In the genomic region with DNA sequence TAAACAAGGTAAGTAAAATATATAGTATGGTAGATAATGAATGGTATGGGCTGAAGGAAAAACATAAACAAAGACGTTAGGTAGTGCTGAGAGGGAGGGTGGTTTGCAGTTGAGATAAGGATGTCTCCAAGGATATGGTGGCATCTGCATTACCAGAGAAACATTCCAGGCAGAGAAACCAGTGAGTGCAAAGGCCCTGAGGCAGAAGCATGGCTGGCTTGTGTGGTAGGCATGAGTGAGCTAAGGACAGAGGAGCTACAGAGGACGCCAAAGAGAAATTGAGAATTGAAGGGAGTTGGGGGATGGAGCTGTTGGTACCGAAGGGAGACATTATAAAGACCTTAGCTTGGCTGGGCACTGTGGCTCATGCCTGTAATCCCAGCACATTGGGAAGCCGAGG, we compare ENCODE assay signal across 17 cellular contexts. TPM values are rescaled to one million over a fixed set of nuclear protein-coding genes. Genes with fewer than 3 reads are reported as not detected.
DNase-seq lines count a peak whose midpoint lies in the region; ATAC-seq and TF ChIP-seq lines count a peak whose summit lies in the region.
"Had no signal": no experiment of that assay in that cellular context is flagged by ENCODE, and none has a peak within 500 bp of the region (broad histone marks: within the 10 kb centered on the region; RNA-seq: fewer than 3 reads in every experiment).

No MANE protein-coding gene starts in this region.

- H2AFZ ChIP-seq in smooth muscle cell (ENCODE audit: low read depth): no peak overlapping the region

- H3K79me2 ChIP-seq in smooth muscle cell (ENCODE audit: low read depth): no peaks in the 10 kb centered on the region

- H3K4me3 Mint-ChIP-seq in activated naive CD8-positive, alpha-beta T cell treated with anti-CD3 and anti-CD28 coated beads, Interleukin-2, amount 10 ng/mL, durations not matched to agents 7 days and 5 days: no peak overlapping the region
- H3K4me3 Mint-ChIP-seq in activated naive CD8-positive, alpha-beta T cell treated with anti-CD3 and anti-CD28 coated beads, Interleukin-2, amount 50 U/mL, for 24 hours: no peak overlapping the region
- no peak overlapping the region for H3K4me3 Mint-ChIP-seq in activated naive CD4-positive, alpha-beta T cell treated with anti-CD3 and anti-CD28 coated beads, Interleukin-2, amount 10 ng/mL, durations not matched to agents 7 days and 5 days

- WGBS in smooth muscle cell (ENCODE audit: low lambda C conversion rate): 79% methylated on average over 4 of the region's 4 CpGs

- peak overlapping the region; percentile 61 for H3K27ac Mint-ChIP-seq in activated naive CD8-positive, alpha-beta T cell treated with anti-CD3 and anti-CD28 coated beads, Interleukin-2, amount 10 ng/mL, durations not matched to agents 7 days and 5 days
- no peak overlapping the region for H3K27ac Mint-ChIP-seq in activated naive CD8-positive, alpha-beta T cell treated with anti-CD3 and anti-CD28 coated beads, Interleukin-2, amount 50 U/mL, for 24 hours
- H3K27ac Mint-ChIP-seq in activated naive CD4-positive, alpha-beta T cell treated with anti-CD3 and anti-CD28 coated beads, Interleukin-2, amount 10 ng/mL, durations not matched to agents 7 days and 5 days: no peak overlapping the region
- H3K27ac Mint-ChIP-seq: CD14-positive monocyte; CD4-positive, alpha-beta memory T cell had no signal

- no peak for DNase-seq in activated naive CD8-positive, alpha-beta T cell treated with anti-CD3 and anti-CD28 coated beads, Interleukin-2, amount 10 ng/mL, durations not matched to agents 7 days and 5 days
- no peak for DNase-seq in activated naive CD8-positive, alpha-beta T cell treated with anti-CD3 and anti-CD28 coated beads, Interleukin-2, amount 50 U/mL, for 24 hours
- DNase-seq in RWPE1 (ENCODE audit: low spot score): no peak
- no peak for DNase-seq in epithelial cell of prostate (ENCODE audit: low read depth, low spot score)
- no peak for DNase-seq in smooth muscle cell (lab: John Stamatoyannopoulos, UW; ENCODE audit: unreplicated experiment)
- no peak for DNase-seq in activated naive CD4-positive, alpha-beta T cell treated with anti-CD3 and anti-CD28 coated beads, Interleukin-2, amount 10 ng/mL, durations not matched to agents 7 days and 5 days
- no peak for DNase-seq in dermis blood vessel endothelial cell
- no peak for DNase-seq in foreskin fibroblast
- DNase-seq: CD4-positive, alpha-beta memory T cell; DMS79 treated with DMSO at 0.1 percent for 48 hours; IMR-90 had no signal

- H3K4me3 ChIP-seq in smooth muscle cell (no peak overlapping the region), foreskin fibroblast (ENCODE audit: low read depth in 1 of 2, low read length in 2 of 2) (no peak overlapping the region)
- H3K4me3 ChIP-seq: BLaER1, GM12878, HAP-1 had no signal

- no peaks in the 10 kb centered on the region for H3K9me3 Mint-ChIP-seq in activated naive CD8-positive, alpha-beta T cell treated with anti-CD3 and anti-CD28 coated beads, Interleukin-2, amount 10 ng/mL, durations not matched to agents 7 days and 5 days
- H3K9me3 Mint-ChIP-seq in activated naive CD8-positive, alpha-beta T cell treated with anti-CD3 and anti-CD28 coated beads, Interleukin-2, amount 50 U/mL, for 24 hours: no peaks in the 10 kb centered on the region
- H3K9me3 Mint-ChIP-seq in activated naive CD4-positive, alpha-beta T cell treated with anti-CD3 and anti-CD28 coated beads, Interleukin-2, amount 10 ng/mL, durations not matched to agents 7 days and 5 days: no peaks in the 10 kb centered on the region
- H3K9me3 Mint-ChIP-seq: CD4-positive, alpha-beta memory T cell had no signal

- CTCF ChIA-PET in RWPE1 (lab: Yijun Ruan, JAX): no interaction called here
- CTCF ChIA-PET in activated naive CD4-positive, alpha-beta T cell treated with anti-CD3 and anti-CD28 coated beads, Interleukin-2, amount 10 ng/mL, durations not matched to agents 7 days and 5 days (lab: Charles Lee): interaction anchor here (0.9 to 1.4 kb wide), 3 partner anchors 8 to 1952 kb away, joined by 3 to 5 read pairs (median 4); no protein-coding TSS in a partner anchor

- POLR2A ChIA-PET in activated naive CD8-positive, alpha-beta T cell treated with anti-CD3 and anti-CD28 coated beads, Interleukin-2, amount 10 ng/mL, durations not matched to agents 7 days and 5 days (lab: Charles Lee): no interaction called here
- POLR2A ChIA-PET in RWPE1 (lab: Yijun Ruan, JAX; ENCODE audit: low non-redundant PET): interaction anchor here (1.1 kb wide), 1 partner anchor 19 kb away, joined by 6 read pairs; the partner anchor contains the start of gene TFAP2A

- H3K9me3 ChIP-seq in smooth muscle cell (replicated peaks; ENCODE audit: low read depth): no peaks in the 10 kb centered on the region
- H3K9me3 ChIP-seq: BLaER1, HAP-1 had no signal

- no peak for ATAC-seq in activated naive CD8-positive, alpha-beta T cell treated with anti-CD3 and anti-CD28 coated beads, Interleukin-2, amount 10 ng/mL, durations not matched to agents 7 days and 5 days (ENCODE audit: low read depth)
- ATAC-seq in activated naive CD8-positive, alpha-beta T cell treated with anti-CD3 and anti-CD28 coated beads, Interleukin-2, amount 50 U/mL, for 24 hours: no peak

- H3K9ac ChIP-seq in smooth muscle cell (ENCODE audit: low read depth): no peak overlapping the region
- H3K9ac ChIP-seq: BLaER1 had no signal

- no peak overlapping the region for H3K4me2 ChIP-seq in smooth muscle cell

- no peaks in the 10 kb centered on the region for H3K4me1 ChIP-seq in smooth muscle cell (ENCODE audit: low read depth)

- H3K36me3 Mint-ChIP-seq in activated naive CD8-positive, alpha-beta T cell treated with anti-CD3 and anti-CD28 coated beads, Interleukin-2, amount 10 ng/mL, durations not matched to agents 7 days and 5 days: no peaks in the 10 kb centered on the region
- no peaks in the 10 kb centered on the region for H3K36me3 Mint-ChIP-seq in activated naive CD8-positive, alpha-beta T cell treated with anti-CD3 and anti-CD28 coated beads, Interleukin-2, amount 50 U/mL, for 24 hours (ENCODE audit: low read depth)
- H3K36me3 Mint-ChIP-seq in activated naive CD4-positive, alpha-beta T cell treated with anti-CD3 and anti-CD28 coated beads, Interleukin-2, amount 10 ng/mL, durations not matched to agents 7 days and 5 days: no peaks in the 10 kb centered on the region
- H3K36me3 Mint-ChIP-seq: CD14-positive monocyte; CD4-positive, alpha-beta memory T cell had no signal

- TF ChIP-seq CTCF in RWPE1 (conservative IDR thresholded peaks at IDR 0.05; ENCODE audit: low read depth): no peak
- no peak for TF ChIP-seq CTCF in smooth muscle cell (IDR thresholded peaks at IDR 0.05; ENCODE audit: borderline replicate concordance, insufficient read depth, poor library complexity, severe bottlenecking)
- TF ChIP-seq CTCF in foreskin fibroblast (IDR thresholded peaks at IDR 0.05; ENCODE audit: low read depth, low read length): no peak

- H4K20me1 ChIP-seq in smooth muscle cell (ENCODE audit: low read depth): no peaks in the 10 kb centered on the region
- H4K20me1 ChIP-seq: BLaER1 had no signal

- H3K27me3 ChIP-seq in smooth muscle cell (ENCODE audit: low read depth): no peaks in the 10 kb centered on the region

- H3K4me1 Mint-ChIP-seq in activated naive CD8-positive, alpha-beta T cell treated with anti-CD3 and anti-CD28 coated beads, Interleukin-2, amount 10 ng/mL, durations not matched to agents 7 days and 5 days: peaks cover 10% of the 10 kb centered on the region
- peaks cover 13% of the 10 kb centered on the region for H3K4me1 Mint-ChIP-seq in activated naive CD8-positive, alpha-beta T cell treated with anti-CD3 and anti-CD28 coated beads, Interleukin-2, amount 50 U/mL, for 24 hours
- H3K4me1 Mint-ChIP-seq in activated naive CD4-positive, alpha-beta T cell treated with anti-CD3 and anti-CD28 coated beads, Interleukin-2, amount 10 ng/mL, durations not matched to agents 7 days and 5 days: peaks cover 26% of the 10 kb centered on the region

- no peaks in the 10 kb centered on the region for H3K36me3 ChIP-seq in smooth muscle cell (ENCODE audit: low read depth)
- H3K36me3 ChIP-seq: BLaER1, HAP-1 had no signal

- H3K27me3 Mint-ChIP-seq in activated naive CD8-positive, alpha-beta T cell treated with anti-CD3 and anti-CD28 coated beads, Interleukin-2, amount 10 ng/mL, durations not matched to agents 7 days and 5 days: peaks cover 21% of the 10 kb centered on the region
- H3K27me3 Mint-ChIP-seq in activated naive CD8-positive, alpha-beta T cell treated with anti-CD3 and anti-CD28 coated beads, Interleukin-2, amount 50 U/mL, for 24 hours: peaks cover 25% of the 10 kb centered on the region
- H3K27me3 Mint-ChIP-seq in activated naive CD4-positive, alpha-beta T cell treated with anti-CD3 and anti-CD28 coated beads, Interleukin-2, amount 10 ng/mL, durations not matched to agents 7 days and 5 days: peaks cover 17% of the 10 kb centered on the region

- H3K27ac ChIP-seq in RWPE1: peak overlapping the region; percentile 63; the same call in 1 of the 2 replicates
- H3K27ac ChIP-seq in epithelial cell of prostate: peak overlapping the region; percentile 98
- H3K27ac ChIP-seq in smooth muscle cell (ENCODE audit: low read depth): peak overlapping the region; percentile 12
- H3K27ac ChIP-seq: 22Rv1, BLaER1, HL-60 had no signal

- H3F3A ChIP-seq in smooth muscle cell (ENCODE audit: low read depth): no peaks in the 10 kb centered on the region

RNA-seq across cellular contexts. Expression of gene TFAP2A, which starts 18.4 kb away (rescaled TPM):
- not detected for total RNA-seq in activated naive CD8-positive, alpha-beta T cell treated with anti-CD3 and anti-CD28 coated beads, Interleukin-2, amount 10 ng/mL, durations not matched to agents 7 days and 5 days
- total RNA-seq in smooth muscle cell (6.2 and 13.6 TPM in 2 replicates), dermis blood vessel endothelial cell (under 0.01 and 0.05 TPM in 2 replicates)
- polyA plus RNA-seq in smooth muscle cell: 10.1 and 33.9 TPM in 2 replicates
- total RNA-seq: CD4-positive, alpha-beta memory T cell had no signal
- polyA plus RNA-seq: CD14-positive monocyte; CD4-positive, alpha-beta memory T cell had no signal

Comparison
In these comparisons a context has a peak if more than half of its experiments do, and no peak if none do; other contexts are left out.
1. H3K27ac ChIP-seq: peak in every context shown above with its lines; median percentile 98 in epithelial cell of prostate; 63 in RWPE1; 12 in smooth muscle cell.